8 cellular contexts compared by ENCODE assay signal in genomic region chr6:52994031-52994788, GRCh38. TPM values are rescaled to one million over a fixed set of nuclear protein-coding genes. Genes with fewer than 3 reads are reported as not detected.
DNase-seq lines count a peak whose midpoint lies in the region; ATAC-seq and TF ChIP-seq lines count a peak whose summit lies in the region.

No MANE protein-coding gene starts in this region.

- DNase-seq in A172 (ENCODE audit: low spot score) (peak; percentile 15), NCI-H146 treated with DMSO at 0.1 percent for 48 hours (lab: John Stamatoyannopoulos, UW; ENCODE audit: unreplicated experiment) (peak; percentile 37), anterior cingulate cortex (lab: John Stamatoyannopoulos, UW) (peak in 47 of 58 donors; percentile 7 to 59 (median 27)), iPS DF 6.9 (ENCODE audit: low read depth, low spot score) (no peak), retinal pigment epithelial cell (ENCODE audit: low read depth) (no peak), HuH-7 (ENCODE audit: low spot score) (no peak)

- no peak overlapping the region for H3K27ac ChIP-seq in iPS DF 6.9 (ENCODE audit: low read length)

- H3K9me3 ChIP-seq in iPS DF 6.9 (ENCODE audit: control insufficient read depth, insufficient read depth, low read length), result no peaks in the 10 kb centered on the region

- ATAC-seq in HG02623 (IDR thresholded peaks at IDR 0.05; ENCODE audit: unreplicated experiment), result no peak

- no peaks in the 10 kb centered on the region for H3K27me3 ChIP-seq in iPS DF 6.9 (ENCODE audit: control insufficient read depth, insufficient read depth, low read length)

- TF ChIP-seq CTCF in retinal pigment epithelial cell (conservative IDR thresholded peaks at IDR 0.05; ENCODE audit: low read depth, low read length), result no peak

- no CpG with 5 or more reads among the region's 28 CpGs for WGBS in iPS DF 6.9 (ENCODE audit: insufficient coverage, insufficient read length)

- H3K36me3 ChIP-seq in iPS DF 6.9 (ENCODE audit: control insufficient read depth, insufficient read depth, low read length), result no peaks in the 10 kb centered on the region

- H3K4me1 ChIP-seq in iPS DF 6.9 (ENCODE audit: control insufficient read depth, insufficient read depth, low read length), result no peaks in the 10 kb centered on the region

- H3K4me3 ChIP-seq in GM08714 (ENCODE audit: low read length), result peak overlapping the region; percentile 70
- H3K4me3 ChIP-seq in iPS DF 6.9 (ENCODE audit: low read length), result peak overlapping the region; percentile 71; the same call in 1 of the 2 replicates
- H3K4me3 ChIP-seq in retinal pigment epithelial cell (ENCODE audit: low read length), result peak overlapping the region; percentile 93

RNA-seq across cellular contexts. Expression of gene GSTA4, which starts 0.9 kb away (rescaled TPM):
- total RNA-seq in A172 (2014; rRNA removed; shearing (Covaris generic)), result 14.9 and 15.7 TPM in 2 replicates

Comparison
In these comparisons a context has a peak if more than half of its experiments do, and no peak if none do; other contexts are left out.
1. DNase-seq: peak in A172 (single experiment), NCI-H146 treated with DMSO at 0.1 percent for 48 hours (single experiment) and anterior cingulate cortex (47 of 58); none in iPS DF 6.9 (single experiment), retinal pigment epithelial cell (single experiment) and HuH-7 (single experiment).
2. Peak in every context shown above with its lines, with median percentiles within 50 percentile points of each other: H3K4me3 ChIP-seq.